ENCODE assay signal across 21 cellular contexts in the genomic region with DNA sequence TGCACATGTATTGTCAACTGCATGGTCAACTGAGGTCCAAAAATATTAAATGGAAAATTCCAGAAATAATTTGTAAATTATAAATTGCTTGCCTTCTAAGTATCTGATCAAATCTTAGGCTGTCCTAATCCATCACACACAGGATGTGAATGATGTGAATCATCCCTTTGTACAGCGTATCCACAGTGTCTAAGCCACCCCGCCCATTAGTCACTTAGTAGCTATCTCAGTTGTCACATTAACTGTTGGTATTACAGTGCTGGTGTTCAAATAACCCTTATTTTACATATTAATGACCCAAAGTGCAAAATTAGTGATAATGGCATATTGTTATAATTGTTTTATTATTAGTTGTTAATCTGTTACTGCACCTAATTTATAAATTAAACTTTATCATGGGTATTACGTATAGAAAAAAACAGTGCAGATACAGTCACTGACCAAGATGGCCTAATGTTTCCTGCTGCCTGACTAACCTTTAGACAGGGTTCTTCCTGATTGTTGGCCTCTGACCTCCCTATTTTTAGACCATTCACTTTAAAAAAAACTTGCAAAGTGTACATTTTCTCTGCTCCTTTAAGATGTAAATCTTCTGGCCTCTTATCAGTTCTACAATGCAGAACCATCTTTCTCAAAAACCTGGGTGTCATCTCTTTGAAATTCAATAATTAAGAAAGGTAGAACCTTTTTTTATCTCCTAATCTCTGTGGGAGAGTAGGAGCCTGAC. TPM values are rescaled to one million over a fixed set of nuclear protein-coding genes. Genes with fewer than 3 reads are reported as not detected.
A peak's percentile ranks its signal among the peaks of the same experiment; 100 is the strongest.
DNase-seq lines count a peak whose midpoint lies in the region; ATAC-seq and TF ChIP-seq lines count a peak whose summit lies in the region.
"Had no signal": no experiment of that assay in that cellular context is flagged by ENCODE, and none has a peak within 500 bp of the region (broad histone marks: within the 10 kb centered on the region; RNA-seq: fewer than 3 reads in every experiment).

No MANE protein-coding gene starts in this region.

- TF ChIP-seq CTCF in Loucy (conservative IDR thresholded peaks at IDR 0.05; ENCODE audit: low read length) (no peak), neural crest cell (conservative IDR thresholded peaks at IDR 0.05) (no peak)

- H3K27ac ChIP-seq in ectodermal cell (ENCODE audit: insufficient read depth, low read depth, low read length, poor library complexity, severe bottlenecking) = peak overlapping the region; percentile 40
- H3K27ac ChIP-seq: skin epidermis, uterus had no signal

- no peaks in the 10 kb centered on the region for H3F3A ChIP-seq in Loucy (ENCODE audit: low read depth)

- peaks cover 25% of the 10 kb centered on the region for H3K4me1 Mint-ChIP-seq in neural crest cell

- H3K4me2 ChIP-seq in Loucy (ENCODE audit: low read depth, low read length, poor library complexity, severe bottlenecking) = no peak overlapping the region

- H3K4me3 Mint-ChIP-seq in neural crest cell = peak overlapping the region; percentile 5
- H3K4me3 Mint-ChIP-seq: activated B cell treated with CpG ODN at 0.5 μM for 24 hours, IgD-negative memory B cell had no signal

- WGBS in ectodermal cell, 2 experiments = 92 to 93% methylated on average over 3 of the region's 3 CpGs

- H3K27me3 ChIP-seq in Loucy (ENCODE audit: insufficient read depth, low read length, poor library complexity, severe bottlenecking) (no peaks in the 10 kb centered on the region), ectodermal cell (ENCODE audit: control insufficient read depth, insufficient read depth, low read length, poor library complexity, severe bottlenecking) (peaks cover 12% of the 10 kb centered on the region)
- H3K27me3 ChIP-seq: uterus had no signal

- H3K9me3 ChIP-seq in Loucy (ENCODE audit: insufficient read depth, low read depth, low read length) = no peaks in the 10 kb centered on the region
- no peaks in the 10 kb centered on the region for H3K9me3 ChIP-seq in ectodermal cell (ENCODE audit: control insufficient read depth, low read length)
- H3K9me3 ChIP-seq: uterus had no signal

- peaks cover 16% of the 10 kb centered on the region for H3K79me2 ChIP-seq in Loucy (ENCODE audit: insufficient read depth, low read length)

- H3K4me1 ChIP-seq in Loucy (ENCODE audit: insufficient read depth, low read length, poor library complexity, severe bottlenecking) = peaks cover 36% of the 10 kb centered on the region
- H3K4me1 ChIP-seq in ectodermal cell (ENCODE audit: control insufficient read depth, insufficient read depth, low read length) = no peaks in the 10 kb centered on the region
- H3K4me1 ChIP-seq: uterus had no signal

- H3K27ac Mint-ChIP-seq in neural crest cell (ENCODE audit: unreplicated experiment) = no peak overlapping the region
- H3K27ac Mint-ChIP-seq: activated B cell treated with CpG ODN at 0.5 μM for 24 hours; CD4-positive, CD25-positive, alpha-beta regulatory T cell had no signal

- H4K20me1 ChIP-seq in Loucy (ENCODE audit: insufficient read depth, low read length, poor library complexity, severe bottlenecking) = no peaks in the 10 kb centered on the region

- H3K36me3 ChIP-seq in Loucy (ENCODE audit: insufficient read depth, low read length) (no peaks in the 10 kb centered on the region), ectodermal cell (ENCODE audit: control insufficient read depth, insufficient read depth, low read length) (no peaks in the 10 kb centered on the region)
- H3K36me3 ChIP-seq: uterus had no signal

- no peaks in the 10 kb centered on the region for H3K9me3 Mint-ChIP-seq in neural crest cell
- H3K9me3 Mint-ChIP-seq: activated B cell treated with CpG ODN at 0.5 μM for 24 hours; CD4-positive, CD25-positive, alpha-beta regulatory T cell; IgD-negative memory B cell had no signal

- ATAC-seq in GM21737 (IDR thresholded peaks at IDR 0.05; ENCODE audit: unreplicated experiment) = no peak
- ATAC-seq: GM12878; stimulated activated naive CD8-positive, alpha-beta T cell treated with anti-CD3 and anti-CD28 coated beads, Interleukin-15, Interleukin-2, amounts not matched to agents 100 U/mL and 50 U/mL, for 24 hours had no signal

- H3K4me3 ChIP-seq in Loucy (ENCODE audit: low read length, poor library complexity, severe bottlenecking) = no peak overlapping the region
- no peak overlapping the region for H3K4me3 ChIP-seq in ectodermal cell (ENCODE audit: insufficient read depth, low read depth, low read length)
- H3K4me3 ChIP-seq: GM12878, skin epidermis, uterus had no signal

- no peaks in the 10 kb centered on the region for H3K36me3 Mint-ChIP-seq in neural crest cell (ENCODE audit: low read depth)

- no peak overlapping the region for H3K9ac ChIP-seq in Loucy (ENCODE audit: low read depth, low read length, poor library complexity, severe bottlenecking)

- no peaks in the 10 kb centered on the region for H3K9me2 ChIP-seq in Loucy (replicated peaks; ENCODE audit: low read depth, low read length)

- H2AFZ ChIP-seq in Loucy (ENCODE audit: low read length) = peak overlapping the region; percentile 30; the same call in 1 of the 2 replicates

- DNase-seq in Daoy (ENCODE audit: low read depth) (peak; percentile 31), neural crest cell (ENCODE audit: low read depth, low spot score) (no peak), NCI-H774 (lab: John Stamatoyannopoulos, UW) (no peak)
- no peak for DNase-seq in NK-92 treated with Interleukin-12 subunit alpha and Interleukin-12 subunit beta, amount 100 ng/mL, for 24 hours (lab: John Stamatoyannopoulos, UW)
- DNase-seq: activated B cell treated with CpG ODN at 0.5 μM for 24 hours; activated naive CD4-positive, alpha-beta T cell treated with Interleukin-2 at 50 U/mL for 16 hours; CD4-positive, CD25-positive, alpha-beta regulatory T cell; effector CD8-positive, alpha-beta T cell; NCI-H1417; NCI-H446 treated with DMSO at 0.1 percent for 48 hours; occipital lobe; stimulated activated naive CD8-positive, alpha-beta T cell treated with anti-CD3 and anti-CD28 coated beads, Interleukin-15, Interleukin-2, amounts not matched to agents 100 U/mL and 50 U/mL, for 24 hours; uterus had no signal

- H3K27me3 Mint-ChIP-seq in neural crest cell (ENCODE audit: low read depth) = no peaks in the 10 kb centered on the region
- H3K27me3 Mint-ChIP-seq: activated B cell treated with CpG ODN at 0.5 μM for 24 hours; CD4-positive, CD25-positive, alpha-beta regulatory T cell; IgD-negative memory B cell had no signal

RNA-seq across cellular contexts. Expression of a gene that starts 2.9 kb away (rescaled TPM):
- 18.1 and 21.6 TPM in 2 replicates for total RNA-seq in Daoy (2014; rRNA removed; shearing (Covaris generic))
- 14.5 TPM for polyA plus RNA-seq in ectodermal cell (2013, experiment 1 of 4)
- 17.0 TPM for polyA plus RNA-seq in ectodermal cell (2013, experiment 2 of 4)
- 11.9 TPM for polyA plus RNA-seq in ectodermal cell (2013, experiment 3 of 4)
- 14.1 TPM for polyA plus RNA-seq in ectodermal cell (2013, experiment 4 of 4)
- total RNA-seq in neural crest cell = 32.5 and 36.7 TPM in 2 replicates
- total RNA-seq: OCI-LY7 had no signal

RNA-seq across cellular contexts. Expression of a gene that starts 27.8 kb away (rescaled TPM):
- total RNA-seq in Daoy (2014; rRNA removed; shearing (Covaris generic)) = not detected in 2 replicates
- polyA plus RNA-seq in ectodermal cell (2013, experiment 1 of 4) = not detected
- not detected for polyA plus RNA-seq in ectodermal cell (2013, experiment 2 of 4)
- not detected for polyA plus RNA-seq in ectodermal cell (2013, experiment 3 of 4)
- not detected for polyA plus RNA-seq in ectodermal cell (2013, experiment 4 of 4)
- not detected in 2 replicates for total RNA-seq in neural crest cell
- total RNA-seq: activated B cell treated with CpG ODN at 0.5 μM for 24 hours; CD4-positive, CD25-positive, alpha-beta regulatory T cell; GM12878; mononuclear cell; occipital lobe; OCI-LY7; uterus had no signal
- polyA plus RNA-seq: CD4-positive, CD25-positive, alpha-beta regulatory T cell; IgD-negative memory B cell had no signal
